In genomic region chr1:36585760-36586072, GRCh38 we compare ENCODE assay signal across 21 cellular contexts.
DNase-seq lines count a peak whose midpoint lies in the region; ATAC-seq, FAIRE-seq and TF ChIP-seq lines count a peak whose summit lies in the region.
"Had no signal": no experiment of that assay in that cellular context is flagged by ENCODE, and none has a peak within 500 bp of the region (broad histone marks: within the 10 kb centered on the region; RNA-seq: fewer than 3 reads in every experiment).

No MANE protein-coding gene starts in this region.

- H4K20me1 ChIP-seq in astrocyte (ENCODE audit: insufficient read depth, low read length), result no peaks in the 10 kb centered on the region

- no peak overlapping the region for H3K9ac ChIP-seq in astrocyte (ENCODE audit: low read length)
- H3K9ac ChIP-seq: GM23248 had no signal

- DNase-seq in DMS79 treated with DMSO at 0.1 percent for 48 hours (lab: John Stamatoyannopoulos, UW) (peak; percentile 16), DMS79 (lab: John Stamatoyannopoulos, UW) (no peak), NCI-H2107 (lab: John Stamatoyannopoulos, UW) (peak; percentile 17), astrocyte (ENCODE audit: low read depth) (peak; percentile 3), nephron progenitor cell (no peak), HK-2 (ENCODE audit: unreplicated experiment) (no peak)
- no peak for DNase-seq in stimulated activated naive CD4-positive, alpha-beta T cell (lab: John Stamatoyannopoulos, UW)
- DNase-seq: 8988T; activated CD8-positive, alpha-beta T cell treated with anti-CD3 and anti-CD28 coated beads, Interleukin-2, amount 10 ng/mL, durations not matched to agents 7 days and 5 days; activated naive CD8-positive, alpha-beta T cell treated with anti-CD3 and anti-CD28 coated beads for 36 hours; C1 segment of cervical spinal cord; GM23248; IMR-90; left ventricle myocardium inferior; occipital lobe; PC-9; T-helper 2 cell had no signal

- peaks cover 4% of the 10 kb centered on the region for H3K4me1 Mint-ChIP-seq in astrocyte (ENCODE audit: low read depth, unreplicated experiment)
- peaks cover 97% of the 10 kb centered on the region for H3K4me1 Mint-ChIP-seq in nephron progenitor cell
- H3K4me1 Mint-ChIP-seq: activated naive CD8-positive, alpha-beta T cell treated with anti-CD3 and anti-CD28 coated beads for 36 hours had no signal

- no peak overlapping the region for H3K4me2 ChIP-seq in astrocyte (ENCODE audit: low read length)
- H3K4me2 ChIP-seq: PC-9 had no signal

- H3K27me3 ChIP-seq in astrocyte (ENCODE audit: insufficient read depth, low read length), result peaks cover 17% of the 10 kb centered on the region

- H3K27ac Mint-ChIP-seq in astrocyte (ENCODE audit: unreplicated experiment) (no peak overlapping the region), nephron progenitor cell (peak overlapping the region; percentile 31)
- H3K27ac Mint-ChIP-seq: activated CD8-positive, alpha-beta T cell treated with anti-CD3 and anti-CD28 coated beads, Interleukin-2, amount 10 ng/mL, durations not matched to agents 7 days and 5 days; activated naive CD8-positive, alpha-beta T cell treated with anti-CD3 and anti-CD28 coated beads for 36 hours; WTC11 had no signal

- H3K4me3 ChIP-seq in astrocyte (ENCODE audit: insufficient read depth, low read depth, low read length), result no peak overlapping the region
- H3K4me3 ChIP-seq: GM23248, left ventricle myocardium inferior, PC-9, right atrium auricular region had no signal

- no peaks in the 10 kb centered on the region for H3K36me3 Mint-ChIP-seq in astrocyte (ENCODE audit: low read depth, unreplicated experiment)
- no peaks in the 10 kb centered on the region for H3K36me3 Mint-ChIP-seq in nephron progenitor cell (ENCODE audit: low read depth)
- H3K36me3 Mint-ChIP-seq: activated naive CD8-positive, alpha-beta T cell treated with anti-CD3 and anti-CD28 coated beads for 36 hours; WTC11 had no signal

- H3K27me3 Mint-ChIP-seq in astrocyte (ENCODE audit: low read depth, unreplicated experiment) (peaks cover 61% of the 10 kb centered on the region), nephron progenitor cell (ENCODE audit: low read depth, poor library complexity) (peaks cover 10% of the 10 kb centered on the region)

- no peaks in the 10 kb centered on the region for H3K4me1 ChIP-seq in astrocyte (ENCODE audit: insufficient read depth, low read length)
- H3K4me1 ChIP-seq: left ventricle myocardium inferior, right atrium auricular region had no signal

- H3K36me3 ChIP-seq in astrocyte (ENCODE audit: insufficient read depth, low read length), result no peaks in the 10 kb centered on the region
- H3K36me3 ChIP-seq: left ventricle myocardium inferior, right atrium auricular region had no signal

- peaks cover 2% of the 10 kb centered on the region for H3K9me3 Mint-ChIP-seq in astrocyte (ENCODE audit: unreplicated experiment)
- no peaks in the 10 kb centered on the region for H3K9me3 Mint-ChIP-seq in nephron progenitor cell
- H3K9me3 Mint-ChIP-seq: activated naive CD8-positive, alpha-beta T cell treated with anti-CD3 and anti-CD28 coated beads for 36 hours; WTC11 had no signal

- no peak overlapping the region for H3K27ac ChIP-seq in astrocyte (ENCODE audit: low read depth, low read length)
- H3K27ac ChIP-seq: GM23248, left ventricle myocardium inferior, PC-9, right atrium auricular region had no signal

- H3K4me3 Mint-ChIP-seq in astrocyte (ENCODE audit: unreplicated experiment) (no peak overlapping the region), nephron progenitor cell (peak overlapping the region; percentile 40)
- H3K4me3 Mint-ChIP-seq: activated CD8-positive, alpha-beta T cell treated with anti-CD3 and anti-CD28 coated beads, Interleukin-2, amount 10 ng/mL, durations not matched to agents 7 days and 5 days; activated naive CD8-positive, alpha-beta T cell treated with anti-CD3 and anti-CD28 coated beads for 36 hours; WTC11 had no signal

- no peak for FAIRE-seq in astrocyte (lab: Jason Lieb, UNC)
- FAIRE-seq: D721Med had no signal

- no peaks in the 10 kb centered on the region for H3K9me3 ChIP-seq in astrocyte (ENCODE audit: insufficient read depth, low read depth, low read length)
- H3K9me3 ChIP-seq: left ventricle myocardium inferior, right atrium auricular region had no signal

- no peak overlapping the region for H2AFZ ChIP-seq in astrocyte (ENCODE audit: low read depth, low read length)
- H2AFZ ChIP-seq: GM23248, PC-9 had no signal

- TF ChIP-seq CTCF in astrocyte (IDR thresholded peaks at IDR 0.05; ENCODE audit: insufficient read depth, low read depth, low read length) (no peak), nephron progenitor cell (IDR thresholded peaks at IDR 0.05) (no peak)

- no peaks in the 10 kb centered on the region for H3K79me2 ChIP-seq in astrocyte (ENCODE audit: insufficient read depth, low read length)

- ATAC-seq in HG03139 (IDR thresholded peaks at IDR 0.05; ENCODE audit: unreplicated experiment), result no peak
- ATAC-seq: activated CD8-positive, alpha-beta T cell treated with anti-CD3 and anti-CD28 coated beads, Interleukin-2, amount 10 ng/mL, durations not matched to agents 7 days and 5 days; WTC11 had no signal

Comparison
In these comparisons a context has a peak if more than half of its experiments do, and no peak if none do; other contexts are left out.
1. DNase-seq: peak in DMS79 treated with DMSO at 0.1 percent for 48 hours (single experiment), NCI-H2107 (single experiment) and astrocyte (single experiment); none in DMS79 (single experiment), nephron progenitor cell (single experiment), stimulated activated naive CD4-positive, alpha-beta T cell (0 of 6) and HK-2 (single experiment).